In genomic region chr18:37568671-37569070, GRCh38 we compare ENCODE assay signal across 1 cellular context.
TF ChIP-seq lines count a peak whose summit lies in the region.

No MANE protein-coding gene starts in this region.

TF ChIP-seq in SK-N-SH, 30 proteins besides CTCF, POLR2A, EP300 and RAD21 (continued from another document):
- no peak for TF ChIP-seq USF2 (IDR thresholded peaks at IDR 0.05; ENCODE audit: borderline replicate concordance, low read depth, low read length)
